10 cellular contexts compared by ENCODE assay signal in the genomic region with DNA sequence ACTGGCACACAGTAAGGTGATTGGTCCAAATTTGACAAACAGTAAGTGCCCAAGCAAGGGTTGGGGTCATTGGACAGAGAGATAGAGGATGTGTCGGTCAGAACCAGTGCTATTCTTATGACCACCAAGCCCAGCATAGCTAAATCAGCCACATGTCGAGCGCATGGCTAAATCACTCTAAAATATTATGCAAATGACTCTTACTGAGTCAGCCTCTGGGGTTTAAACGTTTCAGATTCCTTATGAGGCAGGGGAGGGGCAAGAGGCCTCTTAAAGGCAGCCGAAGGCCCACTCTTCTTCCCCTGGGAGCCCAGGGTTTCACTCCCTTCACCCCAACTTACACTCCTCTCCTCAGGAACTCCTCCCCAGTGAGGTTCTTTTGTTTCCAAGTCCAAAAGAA. TPM values are rescaled to one million over a fixed set of nuclear protein-coding genes. Genes with fewer than 3 reads are reported as not detected.
DNase-seq lines count a peak whose midpoint lies in the region; ATAC-seq, FAIRE-seq and TF ChIP-seq lines count a peak whose summit lies in the region.
"Had no signal": no experiment of that assay in that cellular context is flagged by ENCODE, and none has a peak within 500 bp of the region (broad histone marks: within the 10 kb centered on the region; RNA-seq: fewer than 3 reads in every experiment).

No MANE protein-coding gene starts in this region.

- no peak for FAIRE-seq in RCC 7860 (lab: Jason Lieb, UNC)

- H3K9me3 ChIP-seq in esophagus (ENCODE audit: control insufficient read depth in 2 of 2, insufficient read depth in 1 of 2, low read depth in 1 of 2, low read length in 1 of 2) = no peaks in the 10 kb centered on the region

- WGBS in esophagus, 2 donors = 46 to 54% methylated on average over 5 of the region's 5 CpGs

- no peak overlapping the region for H3K4me3 Mint-ChIP-seq in effector memory CD8-positive, alpha-beta T cell

- peaks cover 0 to 23% of the 10 kb centered on the region in 2 donors for H3K27me3 Mint-ChIP-seq in effector memory CD8-positive, alpha-beta T cell

- ATAC-seq in HG03442 (IDR thresholded peaks at IDR 0.05; ENCODE audit: unreplicated experiment) = peak; percentile 83
- ATAC-seq in effector memory CD8-positive, alpha-beta T cell (replicated peaks) = no peak

- H3K36me3 Mint-ChIP-seq in effector memory CD8-positive, alpha-beta T cell (ENCODE audit: insufficient read depth) = peaks cover 3% of the 10 kb centered on the region

- no peak for TF ChIP-seq CTCF in GM20000 (IDR thresholded peaks at IDR 0.05; ENCODE audit: extremely low read depth, missing control alignments)

- H3K27me3 ChIP-seq in esophagus (ENCODE audit: control insufficient read depth in 1 of 2, insufficient read depth in 2 of 2, low read length in 2 of 2) = no peaks in the 10 kb centered on the region

- peak overlapping the region; percentile 73 to 90 for H3K27ac ChIP-seq in esophagus (ENCODE audit: low read depth in 2 of 2, low read length in 1 of 2)

- DNase-seq in EH (ENCODE audit: low read depth) (peak; percentile 85), GM20000 (ENCODE audit: low spot score) (peak; percentile 58), NK-92 (lab: John Stamatoyannopoulos, UW; ENCODE audit: unreplicated experiment) (no peak), RCC 7860 (ENCODE audit: low spot score) (no peak), Ammon's horn (ENCODE audit: low spot score) (no peak)
- no peak for DNase-seq in effector memory CD8-positive, alpha-beta T cell
- DNase-seq: stimulated activated CD4-positive, alpha-beta T cell treated with anti-CD3 and anti-CD28 coated beads, Interleukin-4, amount 100 ng/mL, for 24 hours; T-helper 1 cell had no signal

- peaks cover 3 to 17% of the 10 kb centered on the region in 2 donors for H3K4me1 ChIP-seq in esophagus (ENCODE audit: control insufficient read depth in 2 of 2, insufficient read depth in 2 of 2, low read length in 1 of 2)

- no peaks in the 10 kb centered on the region for H3K36me3 ChIP-seq in esophagus (ENCODE audit: control insufficient read depth in 2 of 2, insufficient read depth in 2 of 2, low read length in 1 of 2)

- no peak overlapping the region for H3K4me3 ChIP-seq in esophagus (ENCODE audit: low read depth in 1 of 2, low read length in 2 of 2)

- peaks cover 29 to 36% of the 10 kb centered on the region in 2 donors for H3K4me1 Mint-ChIP-seq in effector memory CD8-positive, alpha-beta T cell (ENCODE audit: low read depth in 2 of 2)

- H3K9me3 Mint-ChIP-seq in effector memory CD8-positive, alpha-beta T cell = no peaks in the 10 kb centered on the region

- H3K27ac Mint-ChIP-seq in effector memory CD8-positive, alpha-beta T cell = no peak overlapping the region

RNA-seq across cellular contexts. Expression of a gene that starts 0.6 kb away (rescaled TPM):
- 100 to 1,000 TPM; 101 to 139 TPM for polyA plus RNA-seq in esophagus

RNA-seq across cellular contexts. Expression of a gene that starts 20.1 kb away (rescaled TPM):
- 10 to 100 TPM in 1 of 2 donors, 1 to 10 TPM in 1; 5.3 to 11.6 TPM for polyA plus RNA-seq in esophagus

RNA-seq across cellular contexts. Expression of a gene that starts 32.8 kb away (rescaled TPM):
- 10 to 100 TPM; 23.2 to 75.2 TPM for polyA plus RNA-seq in esophagus

RNA-seq across cellular contexts. Expression of a gene that starts 47.1 kb away (rescaled TPM):
- 10 to 100 TPM; 17.7 to 20.6 TPM for polyA plus RNA-seq in esophagus

Comparison
In these comparisons a context has a peak if more than half of its experiments do, and no peak if none do; other contexts are left out.
1. DNase-seq: peak in EH (single experiment) and GM20000 (single experiment); none in NK-92 (single experiment), effector memory CD8-positive, alpha-beta T cell (0 of 3), RCC 7860 (single experiment) and Ammon's horn (single experiment).